ENCODE assay signal across 1 cellular context in the genomic region with DNA sequence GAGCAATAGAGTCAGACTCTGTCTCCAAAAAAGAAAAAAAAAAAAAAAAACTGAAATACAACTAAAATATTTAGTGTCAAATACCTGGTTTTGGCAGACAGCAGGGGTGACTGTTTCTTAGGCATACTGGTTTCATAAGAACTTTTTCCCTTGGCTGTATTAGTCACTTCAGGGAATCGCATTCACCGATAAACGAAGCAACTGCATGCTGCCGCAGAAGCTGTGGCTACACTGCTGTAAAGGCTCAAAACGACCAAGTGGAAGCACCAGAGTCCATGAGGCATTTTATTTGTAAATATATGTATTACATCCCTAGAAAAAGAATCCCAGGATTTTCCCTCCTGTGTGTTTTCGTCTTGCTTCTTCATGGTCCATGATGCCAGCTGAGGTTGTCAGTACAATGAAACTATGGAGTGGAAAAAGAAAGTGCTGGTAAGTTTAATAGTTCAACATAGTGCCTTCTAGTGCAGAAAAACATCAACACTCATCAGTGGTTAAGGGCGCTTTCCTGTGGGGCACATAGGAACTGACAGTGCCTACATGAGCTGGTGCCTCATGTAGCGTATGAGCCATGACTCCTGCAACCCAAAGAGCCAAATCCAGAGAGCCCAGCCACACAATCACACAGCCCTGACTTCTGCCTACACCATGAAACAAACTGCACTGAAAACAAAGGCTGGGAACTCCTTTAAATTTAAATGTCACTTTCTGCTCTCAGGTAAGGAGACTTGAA.
TF ChIP-seq lines count a peak whose summit lies in the region.

No MANE protein-coding gene starts in this region.

TF ChIP-seq in HepG2, 621 proteins besides CTCF, POLR2A, EP300 and RAD21:
- TF ChIP-seq ZNF549 (CRISPR knock-in tag; IDR thresholded peaks at IDR 0.05) (no peak), ETV6 (CRISPR knock-in tag; conservative IDR thresholded peaks at IDR 0.05) (no peak), SIN3B (IDR thresholded peaks at IDR 0.05; ENCODE audit: low read length) (no peak), ZFX (CRISPR knock-in tag; IDR thresholded peaks at IDR 0.05; ENCODE audit: low read depth) (no peak), WIZ (CRISPR knock-in tag; IDR thresholded peaks at IDR 0.05) (no peak), ZNF543 (CRISPR knock-in tag; IDR thresholded peaks at IDR 0.05) (no peak), ZBTB38 (CRISPR knock-in tag; IDR thresholded peaks at IDR 0.05) (peak; percentile 82), PCBP1 (IDR thresholded peaks at IDR 0.05; ENCODE audit: borderline replicate concordance, low read depth, low read length) (no peak), TARDBP (CRISPR knock-in tag; IDR thresholded peaks at IDR 0.05) (no peak), FOXO1 (CRISPR knock-in tag; IDR thresholded peaks at IDR 0.05) (no peak), CENPT (CRISPR knock-in tag; IDR thresholded peaks at IDR 0.05; ENCODE audit: low read depth) (no peak), PRPF4 (IDR thresholded peaks at IDR 0.05; ENCODE audit: low read depth, low read length, poor library complexity, severe bottlenecking) (peak; percentile 84), ZNF780A (CRISPR knock-in tag; IDR thresholded peaks at IDR 0.05) (no peak), ZNF816 (CRISPR knock-in tag; IDR thresholded peaks at IDR 0.05; ENCODE audit: borderline replicate concordance) (no peak), ZNF382 (CRISPR knock-in tag; IDR thresholded peaks at IDR 0.05; ENCODE audit: borderline replicate concordance) (no peak), POLR2G (IDR thresholded peaks at IDR 0.05; ENCODE audit: low read depth, low read length) (peak; percentile 38; the same call in 1 of the 2 replicates), NFE2L2 (IDR thresholded peaks at IDR 0.05; ENCODE audit: low read length) (no peak), RFXAP (CRISPR knock-in tag; IDR thresholded peaks at IDR 0.05; ENCODE audit: borderline replicate concordance) (no peak), SRSF9 (IDR thresholded peaks at IDR 0.05; ENCODE audit: borderline replicate concordance, insufficient read depth, low read depth, low read length, poor library complexity, severe bottlenecking) (no peak), MEIS1 (CRISPR knock-in tag; IDR thresholded peaks at IDR 0.05; ENCODE audit: borderline replicate concordance) (no peak), ZNF563 (CRISPR knock-in tag; IDR thresholded peaks at IDR 0.05) (no peak), SRSF1 (optimal IDR thresholded peaks at IDR 0.05; ENCODE audit: low read depth, low read length) (no peak), ARHGAP35 (CRISPR knock-in tag; IDR thresholded peaks at IDR 0.05; ENCODE audit: borderline replicate concordance) (no peak), ZNF724P (CRISPR knock-in tag; IDR thresholded peaks at IDR 0.05; ENCODE audit: borderline replicate concordance) (no peak), RBM22 (optimal IDR thresholded peaks at IDR 0.05; ENCODE audit: low read length) (peak; percentile 92), AGO2 (optimal IDR thresholded peaks at IDR 0.05; ENCODE audit: low read depth, low read length) (peak; percentile 58), GPN1 (CRISPR knock-in tag; IDR thresholded peaks at IDR 0.05; ENCODE audit: borderline replicate concordance) (no peak), ZZZ3 (CRISPR knock-in tag; IDR thresholded peaks at IDR 0.05; ENCODE audit: borderline replicate concordance) (no peak), GATAD2A (CRISPR knock-in tag; IDR thresholded peaks at IDR 0.05) (no peak), ZMYM3 (CRISPR knock-in tag; IDR thresholded peaks at IDR 0.05) (no peak), ZFP90 (CRISPR knock-in tag; IDR thresholded peaks at IDR 0.05; ENCODE audit: borderline replicate concordance) (no peak), HMG20A (CRISPR knock-in tag; IDR thresholded peaks at IDR 0.05; ENCODE audit: borderline replicate concordance) (no peak), AKAP8 (CRISPR knock-in tag; IDR thresholded peaks at IDR 0.05) (no peak), SRF (IDR thresholded peaks at IDR 0.05; ENCODE audit: low read depth, low read length) (no peak), ZNF207 (IDR thresholded peaks at IDR 0.05; ENCODE audit: borderline replicate concordance) (no peak), ZFP36L1 (CRISPR knock-in tag; IDR thresholded peaks at IDR 0.05) (no peak), TBP (CRISPR knock-in tag; IDR thresholded peaks at IDR 0.05) (no peak), ZNF557 (CRISPR knock-in tag; IDR thresholded peaks at IDR 0.05) (no peak), RBFOX2 (IDR thresholded peaks at IDR 0.05; ENCODE audit: low read depth, low read length) (peak; percentile 54; the same call in 1 of the 2 replicates), SMYD3 (CRISPR knock-in tag; IDR thresholded peaks at IDR 0.05) (no peak), PHF20 (CRISPR knock-in tag; IDR thresholded peaks at IDR 0.05) (no peak), RXRB (CRISPR knock-in tag; IDR thresholded peaks at IDR 0.05; ENCODE audit: borderline replicate concordance) (no peak)
- TF ChIP-seq, protein P1, sequence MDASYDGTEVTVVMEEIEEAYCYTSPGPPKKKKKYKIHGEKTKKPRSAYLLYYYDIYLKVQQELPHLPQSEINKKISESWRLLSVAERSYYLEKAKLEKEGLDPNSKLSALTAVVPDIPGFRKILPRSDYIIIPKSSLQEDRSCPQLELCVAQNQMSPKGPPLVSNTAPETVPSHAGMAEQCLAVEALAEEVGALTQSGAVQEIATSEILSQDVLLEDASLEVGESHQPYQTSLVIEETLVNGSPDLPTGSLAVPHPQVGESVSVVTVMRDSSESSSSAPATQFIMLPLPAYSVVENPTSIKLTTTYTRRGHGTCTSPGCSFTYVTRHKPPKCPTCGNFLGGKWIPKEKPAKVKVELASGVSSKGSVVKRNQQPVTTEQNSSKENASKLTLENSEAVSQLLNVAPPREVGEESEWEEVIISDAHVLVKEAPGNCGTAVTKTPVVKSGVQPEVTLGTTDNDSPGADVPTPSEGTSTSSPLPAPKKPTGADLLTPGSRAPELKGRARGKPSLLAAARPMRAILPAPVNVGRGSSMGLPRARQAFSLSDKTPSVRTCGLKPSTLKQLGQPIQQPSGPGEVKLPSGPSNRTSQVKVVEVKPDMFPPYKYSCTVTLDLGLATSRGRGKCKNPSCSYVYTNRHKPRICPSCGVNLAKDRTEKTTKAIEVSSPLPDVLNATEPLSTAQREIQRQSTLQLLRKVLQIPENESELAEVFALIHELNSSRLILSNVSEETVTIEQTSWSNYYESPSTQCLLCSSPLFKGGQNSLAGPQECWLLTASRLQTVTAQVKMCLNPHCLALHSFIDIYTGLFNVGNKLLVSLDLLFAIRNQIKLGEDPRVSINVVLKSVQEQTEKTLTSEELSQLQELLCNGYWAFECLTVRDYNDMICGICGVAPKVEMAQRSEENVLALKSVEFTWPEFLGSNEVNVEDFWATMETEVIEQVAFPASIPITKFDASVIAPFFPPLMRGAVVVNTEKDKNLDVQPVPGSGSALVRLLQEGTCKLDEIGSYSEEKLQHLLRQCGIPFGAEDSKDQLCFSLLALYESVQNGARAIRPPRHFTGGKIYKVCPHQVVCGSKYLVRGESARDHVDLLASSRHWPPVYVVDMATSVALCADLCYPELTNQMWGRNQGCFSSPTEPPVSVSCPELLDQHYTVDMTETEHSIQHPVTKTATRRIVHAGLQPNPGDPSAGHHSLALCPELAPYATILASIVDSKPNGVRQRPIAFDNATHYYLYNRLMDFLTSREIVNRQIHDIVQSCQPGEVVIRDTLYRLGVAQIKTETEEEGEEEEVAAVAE (CRISPR knock-in tag; IDR thresholded peaks at IDR 0.05; ENCODE audit: borderline replicate concordance): no peak
- TF ChIP-seq, protein P2, sequence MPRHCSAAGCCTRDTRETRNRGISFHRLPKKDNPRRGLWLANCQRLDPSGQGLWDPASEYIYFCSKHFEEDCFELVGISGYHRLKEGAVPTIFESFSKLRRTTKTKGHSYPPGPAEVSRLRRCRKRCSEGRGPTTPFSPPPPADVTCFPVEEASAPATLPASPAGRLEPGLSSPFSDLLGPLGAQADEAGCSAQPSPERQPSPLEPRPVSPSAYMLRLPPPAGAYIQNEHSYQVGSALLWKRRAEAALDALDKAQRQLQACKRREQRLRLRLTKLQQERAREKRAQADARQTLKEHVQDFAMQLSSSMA (CRISPR knock-in tag; IDR thresholded peaks at IDR 0.05): no peak
- TF ChIP-seq, protein P3, sequence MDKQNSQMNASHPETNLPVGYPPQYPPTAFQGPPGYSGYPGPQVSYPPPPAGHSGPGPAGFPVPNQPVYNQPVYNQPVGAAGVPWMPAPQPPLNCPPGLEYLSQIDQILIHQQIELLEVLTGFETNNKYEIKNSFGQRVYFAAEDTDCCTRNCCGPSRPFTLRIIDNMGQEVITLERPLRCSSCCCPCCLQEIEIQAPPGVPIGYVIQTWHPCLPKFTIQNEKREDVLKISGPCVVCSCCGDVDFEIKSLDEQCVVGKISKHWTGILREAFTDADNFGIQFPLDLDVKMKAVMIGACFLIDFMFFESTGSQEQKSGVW (CRISPR knock-in tag; IDR thresholded peaks at IDR 0.05; ENCODE audit: borderline replicate concordance): no peak
- TF ChIP-seq, protein P4, sequence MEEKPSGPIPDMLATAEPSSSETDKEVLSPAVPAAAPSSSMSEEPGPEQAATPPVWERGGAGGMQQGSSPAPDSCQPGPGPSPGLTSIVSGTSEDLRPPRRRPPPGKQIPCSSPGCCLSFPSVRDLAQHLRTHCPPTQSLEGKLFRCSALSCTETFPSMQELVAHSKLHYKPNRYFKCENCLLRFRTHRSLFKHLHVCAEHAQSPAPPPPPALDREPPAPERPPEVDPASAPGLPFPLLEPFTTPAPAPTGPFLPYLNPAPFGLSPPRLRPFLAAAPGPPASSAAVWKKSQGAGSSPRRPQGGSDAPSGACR (CRISPR knock-in tag; IDR thresholded peaks at IDR 0.05): no peak
- TF ChIP-seq, protein P5, sequence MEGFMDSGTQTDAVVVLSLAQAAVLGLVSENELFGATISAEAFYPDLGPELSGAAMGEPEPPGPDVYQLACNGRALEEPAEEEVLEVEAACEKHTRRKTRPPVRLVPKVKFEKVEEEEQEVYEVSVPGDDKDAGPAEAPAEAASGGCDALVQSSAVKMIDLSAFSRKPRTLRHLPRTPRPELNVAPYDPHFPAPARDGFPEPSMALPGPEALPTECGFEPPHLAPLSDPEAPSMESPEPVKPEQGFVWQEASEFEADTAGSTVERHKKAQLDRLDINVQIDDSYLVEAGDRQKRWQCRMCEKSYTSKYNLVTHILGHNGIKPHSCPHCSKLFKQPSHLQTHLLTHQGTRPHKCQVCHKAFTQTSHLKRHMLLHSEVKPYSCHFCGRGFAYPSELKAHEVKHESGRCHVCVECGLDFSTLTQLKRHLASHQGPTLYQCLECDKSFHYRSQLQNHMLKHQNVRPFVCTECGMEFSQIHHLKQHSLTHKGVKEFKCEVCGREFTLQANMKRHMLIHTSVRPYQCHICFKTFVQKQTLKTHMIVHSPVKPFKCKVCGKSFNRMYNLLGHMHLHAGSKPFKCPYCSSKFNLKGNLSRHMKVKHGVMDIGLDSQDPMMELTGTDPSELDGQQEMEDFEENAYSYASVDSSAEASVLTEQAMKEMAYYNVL (CRISPR knock-in tag; IDR thresholded peaks at IDR 0.05; ENCODE audit: borderline replicate concordance): no peak
- TF ChIP-seq, protein P6, sequence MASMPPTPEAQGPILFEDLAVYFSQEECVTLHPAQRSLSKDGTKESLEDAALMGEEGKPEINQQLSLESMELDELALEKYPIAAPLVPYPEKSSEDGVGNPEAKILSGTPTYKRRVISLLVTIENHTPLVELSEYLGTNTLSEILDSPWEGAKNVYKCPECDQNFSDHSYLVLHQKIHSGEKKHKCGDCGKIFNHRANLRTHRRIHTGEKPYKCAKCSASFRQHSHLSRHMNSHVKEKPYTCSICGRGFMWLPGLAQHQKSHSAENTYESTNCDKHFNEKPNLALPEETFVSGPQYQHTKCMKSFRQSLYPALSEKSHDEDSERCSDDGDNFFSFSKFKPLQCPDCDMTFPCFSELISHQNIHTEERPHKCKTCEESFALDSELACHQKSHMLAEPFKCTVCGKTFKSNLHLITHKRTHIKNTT (CRISPR knock-in tag; IDR thresholded peaks at IDR 0.05): no peak
- TF ChIP-seq, protein P7, sequence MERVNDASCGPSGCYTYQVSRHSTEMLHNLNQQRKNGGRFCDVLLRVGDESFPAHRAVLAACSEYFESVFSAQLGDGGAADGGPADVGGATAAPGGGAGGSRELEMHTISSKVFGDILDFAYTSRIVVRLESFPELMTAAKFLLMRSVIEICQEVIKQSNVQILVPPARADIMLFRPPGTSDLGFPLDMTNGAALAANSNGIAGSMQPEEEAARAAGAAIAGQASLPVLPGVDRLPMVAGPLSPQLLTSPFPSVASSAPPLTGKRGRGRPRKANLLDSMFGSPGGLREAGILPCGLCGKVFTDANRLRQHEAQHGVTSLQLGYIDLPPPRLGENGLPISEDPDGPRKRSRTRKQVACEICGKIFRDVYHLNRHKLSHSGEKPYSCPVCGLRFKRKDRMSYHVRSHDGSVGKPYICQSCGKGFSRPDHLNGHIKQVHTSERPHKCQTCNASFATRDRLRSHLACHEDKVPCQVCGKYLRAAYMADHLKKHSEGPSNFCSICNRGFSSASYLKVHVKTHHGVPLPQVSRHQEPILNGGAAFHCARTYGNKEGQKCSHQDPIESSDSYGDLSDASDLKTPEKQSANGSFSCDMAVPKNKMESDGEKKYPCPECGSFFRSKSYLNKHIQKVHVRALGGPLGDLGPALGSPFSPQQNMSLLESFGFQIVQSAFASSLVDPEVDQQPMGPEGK (CRISPR knock-in tag; IDR thresholded peaks at IDR 0.05): no peak
- TF ChIP-seq, protein P8, sequence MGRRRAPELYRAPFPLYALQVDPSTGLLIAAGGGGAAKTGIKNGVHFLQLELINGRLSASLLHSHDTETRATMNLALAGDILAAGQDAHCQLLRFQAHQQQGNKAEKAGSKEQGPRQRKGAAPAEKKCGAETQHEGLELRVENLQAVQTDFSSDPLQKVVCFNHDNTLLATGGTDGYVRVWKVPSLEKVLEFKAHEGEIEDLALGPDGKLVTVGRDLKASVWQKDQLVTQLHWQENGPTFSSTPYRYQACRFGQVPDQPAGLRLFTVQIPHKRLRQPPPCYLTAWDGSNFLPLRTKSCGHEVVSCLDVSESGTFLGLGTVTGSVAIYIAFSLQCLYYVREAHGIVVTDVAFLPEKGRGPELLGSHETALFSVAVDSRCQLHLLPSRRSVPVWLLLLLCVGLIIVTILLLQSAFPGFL (CRISPR knock-in tag; IDR thresholded peaks at IDR 0.05): no peak
